ENCODE assay signal across 25 cellular contexts in the genomic region with DNA sequence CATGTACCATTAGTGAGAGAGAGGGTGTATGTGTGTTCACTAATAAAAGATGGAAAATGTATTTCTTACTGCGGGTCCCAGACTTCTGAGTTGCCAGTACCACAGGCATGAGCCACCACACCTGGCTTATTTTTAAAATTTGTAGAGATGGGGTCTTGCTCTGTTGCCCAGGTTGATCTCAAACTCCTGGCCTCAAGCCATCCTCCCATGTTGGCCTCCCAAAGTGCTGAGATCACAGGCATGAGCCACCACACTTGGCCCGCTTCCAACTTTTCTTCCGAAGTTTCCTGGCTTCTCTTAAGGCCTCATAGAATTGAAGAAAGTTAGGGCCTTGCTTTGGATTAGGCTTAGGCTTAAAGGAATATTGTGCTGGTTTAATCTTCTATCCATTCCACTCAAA. TPM values are rescaled to one million over a fixed set of nuclear protein-coding genes. Genes with fewer than 3 reads are reported as not detected.
"Had no signal": no experiment of that assay in that cellular context is flagged by ENCODE, and none has a peak within 500 bp of the region (broad histone marks: within the 10 kb centered on the region; RNA-seq: fewer than 3 reads in every experiment).

No MANE protein-coding gene starts in this region.

- H3K4me1 ChIP-seq: lower lobe of right lung, thyroid gland had no signal

- H3K4me3 Mint-ChIP-seq: activated naive CD4-positive, alpha-beta T cell treated with anti-CD3 and anti-CD28 coated beads, Interleukin-2, amount 10 ng/mL, durations not matched to agents 7 days and 5 days; activated naive CD8-positive, alpha-beta T cell treated with anti-CD3 and anti-CD28 coated beads, Interleukin-2, amount 50 U/mL, for 24 hours had no signal

- H3K9me3 ChIP-seq: lower lobe of right lung, thyroid gland had no signal

- H3K27ac Mint-ChIP-seq: activated naive CD4-positive, alpha-beta T cell treated with anti-CD3 and anti-CD28 coated beads, Interleukin-2, amount 10 ng/mL, durations not matched to agents 7 days and 5 days; activated naive CD8-positive, alpha-beta T cell treated with anti-CD3 and anti-CD28 coated beads, Interleukin-2, amount 50 U/mL, for 24 hours; progenitor cell of endocrine pancreas had no signal

- H3K27ac ChIP-seq: lower lobe of right lung, thyroid gland had no signal

- H3K27me3 Mint-ChIP-seq: activated naive CD4-positive, alpha-beta T cell treated with anti-CD3 and anti-CD28 coated beads, Interleukin-2, amount 10 ng/mL, durations not matched to agents 7 days and 5 days; activated naive CD8-positive, alpha-beta T cell treated with anti-CD3 and anti-CD28 coated beads, Interleukin-2, amount 50 U/mL, for 24 hours; progenitor cell of endocrine pancreas had no signal

- ATAC-seq: activated naive CD8-positive, alpha-beta T cell treated with anti-CD3 and anti-CD28 coated beads, Interleukin-2, amount 50 U/mL, for 24 hours; esophagus mucosa; lower lobe of right lung had no signal

- DNase-seq: activated CD4-positive, alpha-beta T cell treated with anti-CD3 and anti-CD28 coated beads, Interleukin-2, amount 50 U/mL, for 1 hour; activated CD8-positive, alpha-beta memory T cell treated with anti-CD3 and anti-CD28 coated beads, Interleukin-2, amount 50 U/mL, for 48 hours; activated effector memory CD4-positive, alpha-beta T cell treated with Interleukin-2 at 50 U/mL for 16 hours; activated naive CD4-positive, alpha-beta T cell treated with anti-CD3 and anti-CD28 coated beads, Interleukin-2, amount 10 ng/mL, durations not matched to agents 7 days and 5 days; activated naive CD8-positive, alpha-beta T cell treated with anti-CD3 and anti-CD28 coated beads, Interleukin-2, amount 50 U/mL, for 24 hours; activated T-cell treated with anti-CD3 and anti-CD28 coated beads, Interleukin-2, amount 50 U/mL, for 48 hours; aorta; cerebellar nuclear complex; cortex of kidney; effector CD4-positive, alpha-beta T cell; hippocampal formation; islet precursor cell; lower lobe of right lung; occipital lobe; stimulated activated CD4-positive, alpha-beta T cell treated with anti-CD3 and anti-CD28 coated beads, Interleukin-12 subunit alpha, Interleukin-12 subunit beta, amount 100 ng/mL, for 4 hours; stimulated activated CD4-positive, alpha-beta T cell treated with anti-CD3 and anti-CD28 coated beads, Interleukin-1b, Interleukin-23, amount 100 ng/mL, for 48 hours; stimulated activated CD8-positive, alpha-beta memory T cell treated with anti-CD3 and anti-CD28 coated beads, Interleukin-4, amount 100 ng/mL, for 48 hours; stimulated activated naive CD4-positive, alpha-beta T cell; T-helper 1 cell; T1000; thyroid gland had no signal

- H3K4me3 ChIP-seq: lower lobe of right lung, thyroid gland had no signal

- H3K4me1 Mint-ChIP-seq: activated naive CD4-positive, alpha-beta T cell treated with anti-CD3 and anti-CD28 coated beads, Interleukin-2, amount 10 ng/mL, durations not matched to agents 7 days and 5 days; activated naive CD8-positive, alpha-beta T cell treated with anti-CD3 and anti-CD28 coated beads, Interleukin-2, amount 50 U/mL, for 24 hours had no signal

- H3K9me3 Mint-ChIP-seq: activated naive CD4-positive, alpha-beta T cell treated with anti-CD3 and anti-CD28 coated beads, Interleukin-2, amount 10 ng/mL, durations not matched to agents 7 days and 5 days; activated naive CD8-positive, alpha-beta T cell treated with anti-CD3 and anti-CD28 coated beads, Interleukin-2, amount 50 U/mL, for 24 hours had no signal

- H3K27me3 ChIP-seq: thyroid gland had no signal

RNA-seq across cellular contexts. Expression of gene F2RL2, which starts 40.4 kb away (rescaled TPM):
- total RNA-seq: lower lobe of right lung, progenitor cell of endocrine pancreas, ureter had no signal
- polyA plus RNA-seq: neural cell had no signal
